Comparison of ENCODE assay signal across 9 cellular contexts in genomic region chr1:15603050-15603965, GRCh38. TPM values are rescaled to one million over a fixed set of nuclear protein-coding genes. Genes with fewer than 3 reads are reported as not detected.
DNase-seq lines count a peak whose midpoint lies in the region; ATAC-seq lines count a peak whose summit lies in the region.
"Had no signal": no experiment of that assay in that cellular context is flagged by ENCODE, and none has a peak within 500 bp of the region (broad histone marks: within the 10 kb centered on the region; RNA-seq: fewer than 3 reads in every experiment).

No MANE protein-coding gene starts in this region.

- 0 out of 22 replicates have a peak, but pooled peaks cover 0 to 5% (median 0%) of the 10 kb centered on the region in 11 experiments for H3K9me3 ChIP-seq in BLaER1 treated with 17β-estradiol and CSF1 and Interleukin-3, amounts not matched to agents 10 nM and 100 nM (replicated peaks in 1 of 11)

- H3K4me1 ChIP-seq in BLaER1 treated with 17β-estradiol and CSF1 and Interleukin-3, amounts not matched to agents 10 nM and 100 nM, result peaks cover 0 to 20% (median 16%) of the 10 kb centered on the region in 10 experiments; a peak in 15 of 20 replicates

- peak overlapping the region; percentile 53 to 78 (median 69) for H3K9ac ChIP-seq in BLaER1 treated with 17β-estradiol and CSF1 and Interleukin-3, amounts not matched to agents 10 nM and 100 nM

- peaks cover 3 to 10% (median 7%) of the 10 kb centered on the region in 11 experiments; a peak in 16 of 22 replicates for H3K27me3 ChIP-seq in BLaER1 treated with 17β-estradiol and CSF1 and Interleukin-3, amounts not matched to agents 10 nM and 100 nM

- peaks cover 11% of the 10 kb centered on the region for H3K4me1 Mint-ChIP-seq in activated CD8-positive, alpha-beta memory T cell treated with anti-CD3 and anti-CD28 coated beads, Interleukin-2, amount 10 ng/mL, durations not matched to agents 7 days and 5 days
- peaks cover 10 to 12% of the 10 kb centered on the region in 2 donors for H3K4me1 Mint-ChIP-seq in effector memory CD8-positive, alpha-beta T cell (ENCODE audit: low read depth in 2 of 2)

- CTCF ChIA-PET in activated CD8-positive, alpha-beta memory T cell treated with anti-CD3 and anti-CD28 coated beads, Interleukin-2, amount 10 ng/mL, durations not matched to agents 7 days and 5 days (lab: Charles Lee), result interaction anchor here (1.0 to 2.8 kb wide), 6 partner anchors 9 to 452 kb away, joined by 3 to 20 read pairs (median 6); partner anchors contain the start of gene DDI2

- H3K27me3 Mint-ChIP-seq in activated CD8-positive, alpha-beta memory T cell treated with anti-CD3 and anti-CD28 coated beads, Interleukin-2, amount 10 ng/mL, durations not matched to agents 7 days and 5 days, result peaks cover 10% of the 10 kb centered on the region
- H3K27me3 Mint-ChIP-seq in effector memory CD8-positive, alpha-beta T cell, result peaks cover 0 to 11% of the 10 kb centered on the region in 2 donors

- no peaks in the 10 kb centered on the region for H3K36me3 Mint-ChIP-seq in activated CD8-positive, alpha-beta memory T cell treated with anti-CD3 and anti-CD28 coated beads, Interleukin-2, amount 10 ng/mL, durations not matched to agents 7 days and 5 days
- H3K36me3 Mint-ChIP-seq in effector memory CD8-positive, alpha-beta T cell (ENCODE audit: insufficient read depth), result peaks cover 10% of the 10 kb centered on the region

- ATAC-seq in GM19328 (IDR thresholded peaks at IDR 0.05; ENCODE audit: unreplicated experiment), result peak; percentile 97
- ATAC-seq in HG03520 (IDR thresholded peaks at IDR 0.05; ENCODE audit: unreplicated experiment), result peak; percentile 88
- ATAC-seq in activated CD8-positive, alpha-beta memory T cell treated with anti-CD3 and anti-CD28 coated beads, Interleukin-2, amount 10 ng/mL, durations not matched to agents 7 days and 5 days, result peak; percentile 98
- peak; percentile 99 for ATAC-seq in effector memory CD8-positive, alpha-beta T cell (replicated peaks)

- peak overlapping the region; percentile 66 to 91 (median 84) for H3K4me2 ChIP-seq in BLaER1 treated with 17β-estradiol and CSF1 and Interleukin-3, amounts not matched to agents 10 nM and 100 nM

- no peaks in the 10 kb centered on the region for H4K20me1 ChIP-seq in BLaER1 treated with 17β-estradiol and CSF1 and Interleukin-3, amounts not matched to agents 10 nM and 100 nM

- H3K4me3 ChIP-seq in BLaER1 treated with 17β-estradiol and CSF1 and Interleukin-3, amounts not matched to agents 10 nM and 100 nM, result peak overlapping the region; percentile 53 to 72 (median 66)

- DNase-seq in NCI-H82 (lab: John Stamatoyannopoulos, UW) (peak; percentile 99), medulla oblongata (ENCODE audit: extremely low spot score) (peak; percentile 97)
- DNase-seq in activated CD8-positive, alpha-beta memory T cell treated with anti-CD3 and anti-CD28 coated beads, Interleukin-2, amount 10 ng/mL, durations not matched to agents 7 days and 5 days, result peak; percentile 96
- peak; percentile 85 to 87 (median 87) for DNase-seq in effector memory CD8-positive, alpha-beta T cell
- peak; percentile 81 to 91 (median 86) for DNase-seq in stimulated activated CD4-positive, alpha-beta T cell treated with anti-CD3 and anti-CD28 coated beads, TNF-alpha, amount 100 ng/mL, for 24 hours (ENCODE audit: low read depth in 3 of 3)

- H3K36me3 ChIP-seq in BLaER1 treated with 17β-estradiol and CSF1 and Interleukin-3, amounts not matched to agents 10 nM and 100 nM, result no peaks in the 10 kb centered on the region

- H3K9me3 Mint-ChIP-seq in activated CD8-positive, alpha-beta memory T cell treated with anti-CD3 and anti-CD28 coated beads, Interleukin-2, amount 10 ng/mL, durations not matched to agents 7 days and 5 days (ENCODE audit: low read depth), result no peaks in the 10 kb centered on the region
- no peaks in the 10 kb centered on the region for H3K9me3 Mint-ChIP-seq in effector memory CD8-positive, alpha-beta T cell

- peak overlapping the region; percentile 58 for H3K4me3 Mint-ChIP-seq in activated CD8-positive, alpha-beta memory T cell treated with anti-CD3 and anti-CD28 coated beads, Interleukin-2, amount 10 ng/mL, durations not matched to agents 7 days and 5 days
- H3K4me3 Mint-ChIP-seq in effector memory CD8-positive, alpha-beta T cell, result peak overlapping the region; percentile 76 to 85

- peak overlapping the region in 10 of 11 experiments; percentile 35 to 76 (median 54); a peak in 20 of 22 replicates for H3K27ac ChIP-seq in BLaER1 treated with 17β-estradiol and CSF1 and Interleukin-3, amounts not matched to agents 10 nM and 100 nM

- H3K27ac Mint-ChIP-seq in activated CD8-positive, alpha-beta memory T cell treated with anti-CD3 and anti-CD28 coated beads, Interleukin-2, amount 10 ng/mL, durations not matched to agents 7 days and 5 days, result peak overlapping the region; percentile 33
- H3K27ac Mint-ChIP-seq in effector memory CD8-positive, alpha-beta T cell, result peak overlapping the region; percentile 68 to 89

RNA-seq across cellular contexts. Expression of gene DDI2, which starts 13.9 kb away (rescaled TPM):
- 10 to 100 TPM; 24.0 to 31.4 TPM for total RNA-seq in activated CD8-positive, alpha-beta memory T cell treated with anti-CD3 and anti-CD28 coated beads, Interleukin-2, amount 10 ng/mL, durations not matched to agents 7 days and 5 days

RNA-seq across cellular contexts. Expression of gene AGMAT, which starts 18.5 kb away (rescaled TPM):
- 10 to 100 TPM in 1 of 2 experiments, 1 to 10 TPM in 1; 8.0 to 12.4 TPM for total RNA-seq in activated CD8-positive, alpha-beta memory T cell treated with anti-CD3 and anti-CD28 coated beads, Interleukin-2, amount 10 ng/mL, durations not matched to agents 7 days and 5 days
- total RNA-seq: SK-MEL-5 had no signal

Comparison
In these comparisons a context has a peak if more than half of its experiments do, and no peak if none do; other contexts are left out.
1. Peak in every context shown above with its lines: DNase-seq, ATAC-seq, H3K4me3 ChIP-seq and H3K27ac ChIP-seq.